ENCODE assay signal across 22 cellular contexts in the genomic region with DNA sequence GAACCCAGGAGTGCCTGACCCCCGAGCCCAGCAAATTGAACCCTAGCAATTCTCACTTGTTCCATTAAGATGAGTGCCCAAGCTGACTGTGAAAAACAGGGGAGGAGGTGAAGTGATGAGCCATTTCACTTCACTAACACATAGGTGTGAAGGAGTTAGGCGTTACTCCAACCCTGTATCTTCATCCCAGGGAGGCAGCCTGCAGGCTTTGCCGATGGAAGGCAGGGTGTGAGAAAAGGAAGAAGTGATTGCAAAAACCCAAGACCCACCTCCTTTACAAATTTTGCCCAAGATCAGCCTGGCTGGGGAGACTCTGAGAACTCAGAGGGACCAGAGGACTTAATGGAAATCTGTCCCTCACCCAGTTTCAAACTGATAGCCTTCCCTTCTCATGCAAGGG.
"Had no signal": no experiment of that assay in that cellular context is flagged by ENCODE, and none has a peak within 500 bp of the region (broad histone marks: within the 10 kb centered on the region; RNA-seq: fewer than 3 reads in every experiment).

No MANE protein-coding gene starts in this region.

- ATAC-seq: activated CD8-positive, alpha-beta T cell treated with anti-CD3 and anti-CD28 coated beads for 36 hours; activated T-cell treated with anti-CD3 and anti-CD28 coated beads, Interleukin-2, amount 50 U/mL, for 4 hours; activated T-helper 17 cell treated with anti-CD3 and anti-CD28 coated beads, Interleukin-2, amount 50 U/mL, for 72 hours; effector memory CD8-positive, alpha-beta T cell; gastroesophageal sphincter; natural killer cell; T-helper 17 cell had no signal

- H3K79me2 ChIP-seq: hepatocyte had no signal

- H3K4me3 ChIP-seq: coronary artery, gastroesophageal sphincter, hepatocyte, spleen, tibial nerve had no signal

- H2AFZ ChIP-seq: hepatocyte had no signal

- H3K27me3 ChIP-seq: gastroesophageal sphincter, hepatocyte, spleen, tibial nerve had no signal

- H3K9me3 ChIP-seq: gastroesophageal sphincter, spleen, tibial nerve had no signal

- H3K36me3 ChIP-seq: gastroesophageal sphincter, spleen, tibial nerve had no signal

- DNase-seq: activated CD4-positive, alpha-beta T cell treated with anti-CD3 and anti-CD28 coated beads for 1 hour; activated CD4-positive, alpha-beta T cell treated with anti-CD3 and anti-CD28 coated beads, Interleukin-2, amount 50 U/mL, for 1 hour; activated CD8-positive, alpha-beta T cell treated with anti-CD3 and anti-CD28 coated beads for 36 hours; activated gamma-delta T cell treated with Interleukin-2 at 50 U/mL for 16 hours; activated naive CD4-positive, alpha-beta T cell treated with anti-CD3 and anti-CD28 coated beads, Interleukin-2, amount 50 U/mL, for 16 hours; activated T-cell treated with anti-CD3 and anti-CD28 coated beads, Interleukin-2, amount 50 U/mL, for 4 hours; amygdala; cerebellar nuclear complex; effector memory CD8-positive, alpha-beta T cell; left cardiac atrium; natural killer cell; posterior cingulate gyrus; right cardiac atrium; spleen; stimulated activated naive CD4-positive, alpha-beta T cell; T-helper 17 cell; T1000 had no signal

- H3K27ac ChIP-seq: coronary artery, gastroesophageal sphincter, tibial nerve had no signal

- H3K4me2 ChIP-seq: hepatocyte had no signal

- H3K4me1 ChIP-seq: gastroesophageal sphincter had no signal
